Comparison of ENCODE assay signal across 9 cellular contexts in genomic region chr13:29707876-29708543, GRCh38.
DNase-seq lines count a peak whose midpoint lies in the region; ATAC-seq and TF ChIP-seq lines count a peak whose summit lies in the region.
"Had no signal": no experiment of that assay in that cellular context is flagged by ENCODE, and none has a peak within 500 bp of the region (broad histone marks: within the 10 kb centered on the region; RNA-seq: fewer than 3 reads in every experiment).

No MANE protein-coding gene starts in this region.

- H3K4me1 ChIP-seq in endodermal cell (ENCODE audit: control insufficient read depth, insufficient read depth, low read length): no peaks in the 10 kb centered on the region

- H3K27me3 Mint-ChIP-seq in activated CD4-positive, alpha-beta T cell treated with anti-CD3 and anti-CD28 coated beads, Interleukin-2, amount 10 ng/mL, durations not matched to agents 7 days and 5 days: peaks cover 13% of the 10 kb centered on the region
- H3K27me3 Mint-ChIP-seq in endodermal cell (ENCODE audit: insufficient read depth): peaks cover 9% of the 10 kb centered on the region
- peaks cover 6 to 20% (median 14%) of the 10 kb centered on the region in 5 donors for H3K27me3 Mint-ChIP-seq in naive thymus-derived CD8-positive, alpha-beta T cell

- POLR2A ChIA-PET in activated CD4-positive, alpha-beta T cell treated with anti-CD3 and anti-CD28 coated beads, Interleukin-2, amount 10 ng/mL, durations not matched to agents 7 days and 5 days (lab: Charles Lee): no interaction called here
- POLR2A ChIA-PET in naive thymus-derived CD8-positive, alpha-beta T cell (lab: Charles Lee): no interaction called here

- H3K27ac ChIP-seq in endodermal cell (ENCODE audit: low read depth, low read length): no peak overlapping the region

- no peaks in the 10 kb centered on the region for H3K9me3 ChIP-seq in endodermal cell (ENCODE audit: control insufficient read depth, low read length)

- no peak overlapping the region for H3K27ac Mint-ChIP-seq in activated CD4-positive, alpha-beta T cell treated with anti-CD3 and anti-CD28 coated beads, Interleukin-2, amount 10 ng/mL, durations not matched to agents 7 days and 5 days
- H3K27ac Mint-ChIP-seq in endodermal cell: no peak overlapping the region
- H3K27ac Mint-ChIP-seq in naive thymus-derived CD8-positive, alpha-beta T cell: no peak overlapping the region

- H3K36me3 Mint-ChIP-seq in activated CD4-positive, alpha-beta T cell treated with anti-CD3 and anti-CD28 coated beads, Interleukin-2, amount 10 ng/mL, durations not matched to agents 7 days and 5 days (ENCODE audit: low read depth): no peaks in the 10 kb centered on the region
- no peaks in the 10 kb centered on the region for H3K36me3 Mint-ChIP-seq in endodermal cell (ENCODE audit: low read depth)
- H3K36me3 Mint-ChIP-seq in naive thymus-derived CD8-positive, alpha-beta T cell: no peaks in the 10 kb centered on the region

- no peaks in the 10 kb centered on the region for H3K36me3 ChIP-seq in endodermal cell (ENCODE audit: control insufficient read depth, insufficient read depth, low read length)

- H3K9me3 Mint-ChIP-seq in activated CD4-positive, alpha-beta T cell treated with anti-CD3 and anti-CD28 coated beads, Interleukin-2, amount 10 ng/mL, durations not matched to agents 7 days and 5 days: no peaks in the 10 kb centered on the region
- H3K9me3 Mint-ChIP-seq in endodermal cell: peaks cover 2% of the 10 kb centered on the region
- H3K9me3 Mint-ChIP-seq in naive thymus-derived CD8-positive, alpha-beta T cell: peaks cover 0 to 2% (median 0%) of the 10 kb centered on the region in 9 donors

- DNase-seq in AG10803 (ENCODE audit: low read depth) (peak; percentile 62), GM19240 (ENCODE audit: insufficient read length, low spot score) (peak; percentile 47), NCI-H1694 (lab: John Stamatoyannopoulos, UW) (peak; percentile 40), endodermal cell (peak; percentile 91), KG1 (lab: John Stamatoyannopoulos, UW) (no peak)
- DNase-seq in activated CD4-positive, alpha-beta T cell treated with anti-CD3 and anti-CD28 coated beads, Interleukin-2, amount 10 ng/mL, durations not matched to agents 7 days and 5 days: peak; percentile 48
- peak in 7 of 10 donors; percentile 11 to 67 (median 26) for DNase-seq in naive thymus-derived CD8-positive, alpha-beta T cell

- ATAC-seq in naive thymus-derived CD8-positive, alpha-beta T cell: peak in 1 of 2 donors; percentile 67
- ATAC-seq in HG03354 (IDR thresholded peaks at IDR 0.05; ENCODE audit: poor library complexity, severe bottlenecking, unreplicated experiment): no peak

- no peak overlapping the region for H3K9ac ChIP-seq in endodermal cell (ENCODE audit: extremely low read depth, low read length, poor library complexity, severe bottlenecking)

- 67 to 78% methylated on average over 2 to 7 of the region's 7 CpGs for WGBS in endodermal cell (ENCODE audit: insufficient coverage in 1 of 2, insufficient read length in 1 of 2), 2 experiments

- TF ChIP-seq CTCF in AG10803 (conservative IDR thresholded peaks at IDR 0.05; ENCODE audit: low read length): peak; percentile 82
- TF ChIP-seq CTCF in endodermal cell (conservative IDR thresholded peaks at IDR 0.05): peak; percentile 89

- no peaks in the 10 kb centered on the region for H3K4me1 Mint-ChIP-seq in activated CD4-positive, alpha-beta T cell treated with anti-CD3 and anti-CD28 coated beads, Interleukin-2, amount 10 ng/mL, durations not matched to agents 7 days and 5 days
- no peaks in the 10 kb centered on the region for H3K4me1 Mint-ChIP-seq in endodermal cell
- no peaks in the 10 kb centered on the region for H3K4me1 Mint-ChIP-seq in naive thymus-derived CD8-positive, alpha-beta T cell

- H3K27me3 ChIP-seq in endodermal cell (ENCODE audit: control insufficient read depth, insufficient read depth, low read length, poor library complexity, severe bottlenecking): no peaks in the 10 kb centered on the region

- no peak overlapping the region for H3K4me3 Mint-ChIP-seq in activated CD4-positive, alpha-beta T cell treated with anti-CD3 and anti-CD28 coated beads, Interleukin-2, amount 10 ng/mL, durations not matched to agents 7 days and 5 days
- no peak overlapping the region for H3K4me3 Mint-ChIP-seq in endodermal cell
- no peak overlapping the region for H3K4me3 Mint-ChIP-seq in naive thymus-derived CD8-positive, alpha-beta T cell
- H3K4me3 Mint-ChIP-seq: nephron had no signal

- CTCF ChIA-PET in activated CD4-positive, alpha-beta T cell treated with anti-CD3 and anti-CD28 coated beads, Interleukin-2, amount 10 ng/mL, durations not matched to agents 7 days and 5 days (lab: Charles Lee): no interaction called here

- H3K4me3 ChIP-seq in AG10803 (ENCODE audit: low read length) (no peak overlapping the region), endodermal cell (ENCODE audit: low read length) (no peak overlapping the region)
